Comparison of ENCODE assay signal across 8 cellular contexts in the genomic region with DNA sequence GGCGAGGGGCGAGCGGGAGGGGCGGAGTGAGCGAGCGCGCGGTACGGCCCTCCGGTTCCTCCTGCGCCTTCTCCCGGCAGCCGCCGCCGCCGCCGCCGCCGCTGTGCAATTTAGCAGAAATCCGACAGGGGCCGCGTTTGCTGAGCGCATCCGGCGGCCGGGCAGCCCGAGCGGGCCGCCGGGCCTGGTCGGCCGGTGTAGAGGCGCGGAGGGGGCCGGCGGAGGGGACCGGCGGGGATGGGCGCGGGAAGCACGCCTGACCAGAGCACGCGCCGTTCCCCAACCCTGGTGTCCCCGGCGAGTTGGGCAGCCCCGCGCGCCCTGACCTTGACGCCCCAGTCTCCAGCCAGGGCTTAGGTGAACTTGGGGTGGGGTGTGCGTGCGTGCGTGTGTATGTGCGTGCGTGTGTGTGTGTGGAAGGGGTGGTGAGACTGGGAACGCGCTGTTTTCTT.
DNase-seq lines count a peak whose midpoint lies in the region; ATAC-seq and TF ChIP-seq lines count a peak whose summit lies in the region.

No MANE protein-coding gene starts in this region.

- H3K4me1 Mint-ChIP-seq in GM23338 (peaks cover 53% of the 10 kb centered on the region), neural crest cell (peaks cover 61% of the 10 kb centered on the region)
- peaks cover 30% of the 10 kb centered on the region for H3K4me1 Mint-ChIP-seq in activated T-cell treated with anti-CD3 and anti-CD28 coated beads, Interleukin-2, amount 50 U/mL, for 24 hours (ENCODE audit: low read depth)

- H3K9me2 ChIP-seq in GM23338 (ENCODE audit: insufficient read depth), result no peaks in the 10 kb centered on the region

- no peak overlapping the region for H3K27ac ChIP-seq in GM23338 (ENCODE audit: low read depth)

- peak overlapping the region; percentile 93 for H3K4me2 ChIP-seq in GM23338

- no peaks in the 10 kb centered on the region for H3K79me2 ChIP-seq in GM23338 (replicated peaks; ENCODE audit: insufficient read depth)

- H3K4me3 Mint-ChIP-seq in GM23338 (peak overlapping the region; percentile 79), neural crest cell (peak overlapping the region; percentile 88)
- peak overlapping the region; percentile 43 for H3K4me3 Mint-ChIP-seq in activated T-cell treated with anti-CD3 and anti-CD28 coated beads, Interleukin-2, amount 50 U/mL, for 24 hours

- H3K36me3 Mint-ChIP-seq in GM23338 (ENCODE audit: low read depth) (no peaks in the 10 kb centered on the region; the same call in 2 of the 3 replicates), neural crest cell (ENCODE audit: low read depth) (no peaks in the 10 kb centered on the region)
- H3K36me3 Mint-ChIP-seq in activated T-cell treated with anti-CD3 and anti-CD28 coated beads, Interleukin-2, amount 50 U/mL, for 24 hours (ENCODE audit: low read depth), result no peaks in the 10 kb centered on the region

- DNase-seq in GM06990 (ENCODE audit: extremely low read depth, insufficient read length), result peak; percentile 65
- peak; percentile 85 for DNase-seq in GM23338 (ENCODE audit: low spot score)
- peak; percentile 78 for DNase-seq in NCI-H1105 (lab: John Stamatoyannopoulos, UW)
- DNase-seq in activated T-cell treated with anti-CD3 and anti-CD28 coated beads, Interleukin-2, amount 50 U/mL, for 24 hours, result peak; percentile 66
- peak; percentile 65 to 89 for DNase-seq in foreskin fibroblast
- peak; percentile 79 for DNase-seq in neural crest cell (ENCODE audit: low read depth, low spot score)
- DNase-seq in ureter (ENCODE audit: low spot score), result peak; percentile 78
- no peak for DNase-seq in GF-D8 (lab: John Stamatoyannopoulos, UW)

- H3K27ac Mint-ChIP-seq in GM23338 (no peak overlapping the region), neural crest cell (ENCODE audit: unreplicated experiment) (peak overlapping the region; percentile 52)
- no peak overlapping the region for H3K27ac Mint-ChIP-seq in activated T-cell treated with anti-CD3 and anti-CD28 coated beads, Interleukin-2, amount 50 U/mL, for 24 hours

- H3K36me3 ChIP-seq in GM06990 (ENCODE audit: control insufficient read depth, insufficient read depth, low read length) (no peaks in the 10 kb centered on the region), GM23338 (ENCODE audit: insufficient read depth) (no peaks in the 10 kb centered on the region)

- H3K27me3 Mint-ChIP-seq in GM23338 (ENCODE audit: insufficient read depth, low read depth, poor library complexity), result peaks cover 79% of the 10 kb centered on the region
- H3K27me3 Mint-ChIP-seq in activated T-cell treated with anti-CD3 and anti-CD28 coated beads, Interleukin-2, amount 50 U/mL, for 24 hours, result peaks cover 83% of the 10 kb centered on the region
- H3K27me3 Mint-ChIP-seq in neural crest cell (ENCODE audit: low read depth), result peaks cover 74% of the 10 kb centered on the region

- H3F3A ChIP-seq in GM23338 (replicated peaks; ENCODE audit: low read depth), result 0 out of 2 replicates have a peak, but pooled peaks cover 3% of the 10 kb centered on the region

- TF ChIP-seq CTCF in GM06990 (IDR thresholded peaks at IDR 0.05; ENCODE audit: insufficient read depth, low read length, poor library complexity, severe bottlenecking), result no peak
- TF ChIP-seq CTCF in GM23338 (conservative IDR thresholded peaks at IDR 0.05; ENCODE audit: low read depth in 2 of 2), result peak; percentile 20 to 55; a peak in 3 of 4 replicates
- TF ChIP-seq CTCF in foreskin fibroblast (IDR thresholded peaks at IDR 0.05; ENCODE audit: low read depth, low read length), result peak; percentile 35
- peak; percentile 70 for TF ChIP-seq CTCF in neural crest cell (conservative IDR thresholded peaks at IDR 0.05)

- H3K27me3 ChIP-seq in GM06990 (replicated peaks; ENCODE audit: control insufficient read depth, insufficient read depth, low read length) (peaks cover 2% of the 10 kb centered on the region), GM23338 (ENCODE audit: insufficient read depth) (peaks cover 95% of the 10 kb centered on the region)

- peaks cover 46% of the 10 kb centered on the region for H3K4me1 ChIP-seq in GM23338 (ENCODE audit: insufficient read depth)

- no peaks in the 10 kb centered on the region; the same call in 1 of the 3 replicates for H3K9me3 Mint-ChIP-seq in GM23338
- no peaks in the 10 kb centered on the region for H3K9me3 Mint-ChIP-seq in activated T-cell treated with anti-CD3 and anti-CD28 coated beads, Interleukin-2, amount 50 U/mL, for 24 hours
- H3K9me3 Mint-ChIP-seq in neural crest cell, result no peaks in the 10 kb centered on the region

- ATAC-seq in GM23338, result peak; percentile 68

- H4K20me1 ChIP-seq in GM23338 (replicated peaks; ENCODE audit: insufficient read depth), result 0 out of 2 replicates have a peak, but pooled peaks cover 3% of the 10 kb centered on the region

- H2AFZ ChIP-seq in GM23338, result peak overlapping the region; percentile 88; the same call in 1 of the 2 replicates

- H3K4me3 ChIP-seq in GM06990 (replicated peaks; ENCODE audit: low read depth, low read length) (peak overlapping the region; percentile 66), GM23338 (peak overlapping the region; percentile 73), foreskin fibroblast (ENCODE audit: low read depth in 1 of 2, low read length in 2 of 2) (peak overlapping the region; percentile 61 to 76)

TF ChIP-seq in GM23338, 12 proteins besides CTCF, POLR2A, EP300 and RAD21 (continues in another document):
- TF ChIP-seq, protein P1, sequence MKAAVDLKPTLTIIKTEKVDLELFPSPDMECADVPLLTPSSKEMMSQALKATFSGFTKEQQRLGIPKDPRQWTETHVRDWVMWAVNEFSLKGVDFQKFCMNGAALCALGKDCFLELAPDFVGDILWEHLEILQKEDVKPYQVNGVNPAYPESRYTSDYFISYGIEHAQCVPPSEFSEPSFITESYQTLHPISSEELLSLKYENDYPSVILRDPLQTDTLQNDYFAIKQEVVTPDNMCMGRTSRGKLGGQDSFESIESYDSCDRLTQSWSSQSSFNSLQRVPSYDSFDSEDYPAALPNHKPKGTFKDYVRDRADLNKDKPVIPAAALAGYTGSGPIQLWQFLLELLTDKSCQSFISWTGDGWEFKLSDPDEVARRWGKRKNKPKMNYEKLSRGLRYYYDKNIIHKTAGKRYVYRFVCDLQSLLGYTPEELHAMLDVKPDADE (IDR thresholded peaks at IDR 0.05), result no peak
- TF ChIP-seq, protein P2, sequence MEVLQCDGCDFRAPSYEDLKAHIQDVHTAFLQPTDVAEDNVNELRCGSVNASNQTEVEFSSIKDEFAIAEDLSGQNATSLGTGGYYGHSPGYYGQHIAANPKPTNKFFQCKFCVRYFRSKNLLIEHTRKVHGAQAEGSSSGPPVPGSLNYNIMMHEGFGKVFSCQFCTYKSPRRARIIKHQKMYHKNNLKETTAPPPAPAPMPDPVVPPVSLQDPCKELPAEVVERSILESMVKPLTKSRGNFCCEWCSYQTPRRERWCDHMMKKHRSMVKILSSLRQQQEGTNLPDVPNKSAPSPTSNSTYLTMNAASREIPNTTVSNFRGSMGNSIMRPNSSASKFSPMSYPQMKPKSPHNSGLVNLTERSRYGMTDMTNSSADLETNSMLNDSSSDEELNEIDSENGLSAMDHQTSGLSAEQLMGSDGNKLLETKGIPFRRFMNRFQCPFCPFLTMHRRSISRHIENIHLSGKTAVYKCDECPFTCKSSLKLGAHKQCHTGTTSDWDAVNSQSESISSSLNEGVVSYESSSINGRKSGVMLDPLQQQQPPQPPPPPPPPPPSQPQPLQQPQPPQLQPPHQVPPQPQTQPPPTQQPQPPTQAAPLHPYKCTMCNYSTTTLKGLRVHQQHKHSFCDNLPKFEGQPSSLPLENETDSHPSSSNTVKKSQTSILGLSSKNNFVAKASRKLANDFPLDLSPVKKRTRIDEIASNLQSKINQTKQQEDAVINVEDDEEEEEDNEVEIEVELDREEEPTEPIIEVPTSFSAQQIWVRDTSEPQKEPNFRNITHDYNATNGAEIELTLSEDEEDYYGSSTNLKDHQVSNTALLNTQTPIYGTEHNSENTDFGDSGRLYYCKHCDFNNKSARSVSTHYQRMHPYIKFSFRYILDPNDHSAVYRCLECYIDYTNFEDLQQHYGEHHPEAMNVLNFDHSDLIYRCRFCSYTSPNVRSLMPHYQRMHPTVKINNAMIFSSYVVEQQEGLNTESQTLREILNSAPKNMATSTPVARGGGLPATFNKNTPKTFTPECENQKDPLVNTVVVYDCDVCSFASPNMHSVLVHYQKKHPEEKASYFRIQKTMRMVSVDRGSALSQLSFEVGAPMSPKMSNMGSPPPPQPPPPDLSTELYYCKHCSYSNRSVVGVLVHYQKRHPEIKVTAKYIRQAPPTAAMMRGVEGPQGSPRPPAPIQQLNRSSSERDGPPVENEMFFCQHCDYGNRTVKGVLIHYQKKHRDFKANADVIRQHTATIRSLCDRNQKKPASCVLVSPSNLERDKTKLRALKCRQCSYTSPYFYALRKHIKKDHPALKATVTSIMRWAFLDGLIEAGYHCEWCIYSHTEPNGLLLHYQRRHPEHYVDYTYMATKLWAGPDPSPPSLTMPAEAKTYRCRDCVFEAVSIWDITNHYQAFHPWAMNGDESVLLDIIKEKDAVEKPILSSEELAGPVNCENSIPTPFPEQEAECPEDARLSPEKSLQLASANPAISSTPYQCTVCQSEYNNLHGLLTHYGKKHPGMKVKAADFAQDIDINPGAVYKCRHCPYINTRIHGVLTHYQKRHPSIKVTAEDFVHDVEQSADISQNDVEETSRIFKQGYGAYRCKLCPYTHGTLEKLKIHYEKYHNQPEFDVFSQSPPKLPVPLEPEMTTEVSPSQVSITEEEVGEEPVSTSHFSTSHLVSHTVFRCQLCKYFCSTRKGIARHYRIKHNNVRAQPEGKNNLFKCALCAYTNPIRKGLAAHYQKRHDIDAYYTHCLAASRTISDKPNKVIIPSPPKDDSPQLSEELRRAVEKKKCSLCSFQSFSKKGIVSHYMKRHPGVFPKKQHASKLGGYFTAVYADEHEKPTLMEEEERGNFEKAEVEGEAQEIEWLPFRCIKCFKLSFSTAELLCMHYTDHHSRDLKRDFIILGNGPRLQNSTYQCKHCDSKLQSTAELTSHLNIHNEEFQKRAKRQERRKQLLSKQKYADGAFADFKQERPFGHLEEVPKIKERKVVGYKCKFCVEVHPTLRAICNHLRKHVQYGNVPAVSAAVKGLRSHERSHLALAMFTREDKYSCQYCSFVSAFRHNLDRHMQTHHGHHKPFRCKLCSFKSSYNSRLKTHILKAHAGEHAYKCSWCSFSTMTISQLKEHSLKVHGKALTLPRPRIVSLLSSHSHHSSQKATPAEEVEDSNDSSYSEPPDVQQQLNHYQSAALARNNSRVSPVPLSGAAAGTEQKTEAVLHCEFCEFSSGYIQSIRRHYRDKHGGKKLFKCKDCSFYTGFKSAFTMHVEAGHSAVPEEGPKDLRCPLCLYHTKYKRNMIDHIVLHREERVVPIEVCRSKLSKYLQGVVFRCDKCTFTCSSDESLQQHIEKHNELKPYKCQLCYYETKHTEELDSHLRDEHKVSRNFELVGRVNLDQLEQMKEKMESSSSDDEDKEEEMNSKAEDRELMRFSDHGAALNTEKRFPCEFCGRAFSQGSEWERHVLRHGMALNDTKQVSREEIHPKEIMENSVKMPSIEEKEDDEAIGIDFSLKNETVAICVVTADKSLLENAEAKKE (CRISPR knock-in tag; IDR thresholded peaks at IDR 0.05), result no peak
- TF ChIP-seq EZH2 (IDR thresholded peaks at IDR 0.05; ENCODE audit: low read depth, unreplicated experiment), result no peak
